In the genomic region with DNA sequence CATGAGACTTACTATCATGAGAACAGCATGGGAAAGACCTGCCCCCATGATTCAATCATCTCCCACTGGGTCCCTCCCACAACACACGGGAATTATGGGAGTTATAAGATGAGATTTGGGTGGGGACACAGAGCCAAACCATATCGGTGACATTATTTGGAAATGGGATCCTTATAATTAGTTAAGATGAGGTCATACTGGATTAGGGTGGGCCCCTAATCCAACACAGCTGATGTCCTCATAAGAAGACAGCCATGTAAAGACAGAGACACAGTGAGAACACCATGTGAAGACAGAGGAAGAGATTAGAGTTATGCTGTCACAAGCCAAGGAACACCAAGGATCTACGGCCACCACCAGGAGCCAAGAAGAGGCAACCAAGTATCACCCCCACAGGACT, we compare ENCODE assay signal across 18 cellular contexts.
DNase-seq lines count a peak whose midpoint lies in the region; ATAC-seq and TF ChIP-seq lines count a peak whose summit lies in the region.
"Had no signal": no experiment of that assay in that cellular context is flagged by ENCODE, and none has a peak within 500 bp of the region (broad histone marks: within the 10 kb centered on the region; RNA-seq: fewer than 3 reads in every experiment).

No MANE protein-coding gene starts in this region.

- CTCF ChIA-PET in A673 (lab: Charles Lee) = interaction anchor here (0.6 to 0.8 kb wide), 3 partner anchors 37 to 1589 kb away, joined by 3 to 4 read pairs (median 4); no protein-coding TSS in a partner anchor

- BruUV-seq in A673 (replicated peaks; lab: Mats Ljungman, UMichigan) = no TSS peak

- no peaks in the 10 kb centered on the region for H3K36me3 ChIP-seq in A673 (ENCODE audit: insufficient read depth, low read length, poor library complexity, severe bottlenecking)
- H3K36me3 ChIP-seq: BE2C; BLaER1 treated with 17β-estradiol and CSF1 and Interleukin-3, amounts not matched to agents 10 nM and 100 nM; HAP-1 had no signal

- intact Hi-C loops in A673 (cut with micrococcal nuclease; ENCODE audit: unreplicated experiment) = loop anchor here (2.0 to 5.0 kb wide), 2 partner anchors 462 to 1723 kb away; no protein-coding TSS in a partner anchor

- no peaks in the 10 kb centered on the region for H3K9me3 ChIP-seq in A673 (ENCODE audit: low read depth, low read length, poor library complexity, severe bottlenecking)
- H3K9me3 ChIP-seq: BE2C; BLaER1 treated with 17β-estradiol and CSF1 and Interleukin-3, amounts not matched to agents 10 nM and 100 nM; HAP-1 had no signal

- no peaks in the 10 kb centered on the region for H3K27me3 ChIP-seq in A673 (replicated peaks; ENCODE audit: insufficient read depth, low read depth, low read length, poor library complexity)
- H3K27me3 ChIP-seq: BE2C; BLaER1 treated with 17β-estradiol and CSF1 and Interleukin-3, amounts not matched to agents 10 nM and 100 nM had no signal

- no peak overlapping the region for H3K4me3 ChIP-seq in A673 (ENCODE audit: low read depth, low read length, poor library complexity, severe bottlenecking)
- H3K4me3 ChIP-seq: BLaER1 treated with 17β-estradiol and CSF1 and Interleukin-3, amounts not matched to agents 10 nM and 100 nM; GM12878; HAP-1 had no signal

- no peak for TF ChIP-seq CTCF in A673 (conservative IDR thresholded peaks at IDR 0.05; ENCODE audit: low read depth, low read length)

- peak; percentile 17 for DNase-seq in NCI-H82 (lab: John Stamatoyannopoulos, UW)
- no peak for DNase-seq in NCI-H82 treated with DMSO at 0.1 percent for 48 hours (lab: John Stamatoyannopoulos, UW; ENCODE audit: unreplicated experiment)
- DNase-seq in A673 (ENCODE audit: low spot score) = peak; percentile 7
- peak; percentile 4 for DNase-seq in dedifferentiated amniotic fluid mesenchymal stem cell (ENCODE audit: extremely low spot score)
- DNase-seq in substantia nigra (lab: John Stamatoyannopoulos, UW) = no peak
- DNase-seq in germinal center (ENCODE audit: low spot score) = no peak
- DNase-seq: ACHN; AML-193; BE2C; CD4-positive, alpha-beta T cell; CD8-positive, alpha-beta memory T cell; DMS79; GOT3 had no signal

- no peak overlapping the region for H3K27ac ChIP-seq in A673 (ENCODE audit: low read depth, low read length, poor library complexity, severe bottlenecking)
- peak overlapping the region; percentile 31 for H3K27ac ChIP-seq in substantia nigra (ENCODE audit: low read depth, low read length, poor library complexity, severe bottlenecking)
- H3K27ac ChIP-seq: 22Rv1; BLaER1 treated with 17β-estradiol and CSF1 and Interleukin-3, amounts not matched to agents 10 nM and 100 nM had no signal

- H3K4me1 ChIP-seq in A673 (ENCODE audit: insufficient read depth, low read length, poor library complexity, severe bottlenecking) = no peaks in the 10 kb centered on the region
- H3K4me1 ChIP-seq: BE2C had no signal

- no peak for ATAC-seq in GM19455 (IDR thresholded peaks at IDR 0.05; ENCODE audit: unreplicated experiment)

- POLR2A ChIA-PET in A673 (lab: Charles Lee; ENCODE audit: low non-redundant PET) = no interaction called here

Comparison
In these comparisons a context has a peak if more than half of its experiments do, and no peak if none do; other contexts are left out.
1. DNase-seq: peak in NCI-H82 (single experiment), A673 (single experiment) and dedifferentiated amniotic fluid mesenchymal stem cell (single experiment); none in NCI-H82 treated with DMSO at 0.1 percent for 48 hours (single experiment), substantia nigra (0 of 49) and germinal center (single experiment).